8 cellular contexts compared by ENCODE assay signal in the genomic region with DNA sequence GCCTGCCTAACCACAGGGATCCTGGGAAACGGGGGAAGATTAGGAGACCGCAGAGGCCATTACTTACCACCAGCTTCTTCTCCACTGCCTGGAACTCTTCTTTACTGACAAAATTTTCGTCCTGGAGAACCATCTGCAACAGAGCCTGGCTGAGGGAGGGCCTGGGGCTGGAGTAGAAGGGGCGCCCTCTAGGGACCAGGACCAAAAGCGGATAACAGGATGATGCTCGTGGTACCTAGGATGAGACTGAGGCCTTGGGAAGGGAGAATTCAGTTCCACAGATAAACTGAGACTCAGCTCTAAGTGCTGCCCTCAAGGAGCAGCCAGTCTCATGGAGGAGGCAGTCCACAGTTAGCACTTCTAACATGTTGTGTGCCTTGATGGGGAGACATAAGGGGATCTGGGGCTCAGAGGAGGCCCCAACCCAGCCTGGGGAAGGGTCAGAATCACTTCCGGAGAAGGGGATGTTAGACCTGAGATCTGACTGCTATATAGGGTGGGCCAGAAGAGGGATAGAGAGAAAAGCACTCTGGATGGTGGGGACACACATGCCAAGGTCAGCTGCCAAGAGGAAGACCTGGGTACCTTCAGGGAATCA. TPM values are rescaled to one million over a fixed set of nuclear protein-coding genes. Genes with fewer than 3 reads are reported as not detected.
A peak's percentile ranks its signal among the peaks of the same experiment; 100 is the strongest.
DNase-seq lines count a peak whose midpoint lies in the region; ATAC-seq, FAIRE-seq and TF ChIP-seq lines count a peak whose summit lies in the region.

No MANE protein-coding gene starts in this region.

- H3K4me2 ChIP-seq in SK-N-SH: peak overlapping the region; percentile 76

- H4K20me1 ChIP-seq in SK-N-SH (ENCODE audit: insufficient read depth): no peaks in the 10 kb centered on the region

- H3K27me3 ChIP-seq in SK-N-SH (ENCODE audit: insufficient read depth): no peaks in the 10 kb centered on the region

- no peaks in the 10 kb centered on the region for H3K79me2 ChIP-seq in SK-N-SH (ENCODE audit: insufficient read depth)

- peak overlapping the region in 1 of 2 experiments; percentile 94; a peak in 1 of 4 replicates for H3K27ac ChIP-seq in SK-N-SH (ENCODE audit: low read depth in 2 of 2, low read length in 1 of 2)

- ATAC-seq in stimulated activated naive CD8-positive, alpha-beta T cell treated with anti-CD3 and anti-CD28 coated beads, Interleukin-15, Interleukin-2, amounts not matched to agents 100 U/mL and 50 U/mL, for 24 hours: no peak
- ATAC-seq in HG02623 (IDR thresholded peaks at IDR 0.05; ENCODE audit: unreplicated experiment) (no peak), GM18498 (IDR thresholded peaks at IDR 0.05; ENCODE audit: unreplicated experiment) (no peak)

- no peaks in the 10 kb centered on the region for H3K9me2 ChIP-seq in SK-N-SH

- no peak overlapping the region for H3K9ac ChIP-seq in SK-N-SH

- H2AFZ ChIP-seq in SK-N-SH (ENCODE audit: low read depth): no peak overlapping the region

- peak; percentile 29; the same call in 1 of the 2 replicates for TF ChIP-seq CTCF in AG10803 (conservative IDR thresholded peaks at IDR 0.05; ENCODE audit: low read length)
- peak; percentile 55 for TF ChIP-seq CTCF in GM12875 (IDR thresholded peaks at IDR 0.05; ENCODE audit: borderline replicate concordance, insufficient read depth, low read depth, low read length)
- TF ChIP-seq CTCF in SK-N-SH (IDR thresholded peaks at IDR 0.05): peak; percentile 52
- TF ChIP-seq CTCF in fibroblast of villous mesenchyme (IDR thresholded peaks at IDR 0.05; ENCODE audit: insufficient read depth, low read depth, low read length): peak; percentile 51

- WGBS in SK-N-SH (ENCODE audit: low lambda C conversion rate): 84% methylated on average over 7 of the region's 7 CpGs

- peaks cover 8% of the 10 kb centered on the region for H3F3A ChIP-seq in SK-N-SH (replicated peaks; ENCODE audit: insufficient read depth)

- peaks cover 0 to 13% of the 10 kb centered on the region in 2 experiments; a peak in 1 of 4 replicates for H3K4me1 ChIP-seq in SK-N-SH (ENCODE audit: control insufficient read depth in 1 of 2, insufficient read depth in 2 of 2, low read depth in 1 of 2, low read length in 1 of 2)

- TF ChIP-seq RAD21 in SK-N-SH (IDR thresholded peaks at IDR 0.05; ENCODE audit: low read length): peak; percentile 34; the same call in 1 of the 2 replicates

- H3K4me3 ChIP-seq in AG10803 (ENCODE audit: low read length) (no peak overlapping the region), GM12875 (ENCODE audit: low read depth, low read length) (no peak overlapping the region), SK-N-SH (ENCODE audit: low read depth in 2 of 2, low read length in 1 of 2) (no peak overlapping the region), fibroblast of villous mesenchyme (ENCODE audit: low read depth, low read length) (no peak overlapping the region)

- DNase-seq in AG10803 (ENCODE audit: low read depth): no peak
- no peak for DNase-seq in SK-N-SH
- no peak for DNase-seq in fibroblast of villous mesenchyme (ENCODE audit: low read depth)
- DNase-seq in stimulated activated naive CD8-positive, alpha-beta T cell treated with anti-CD3 and anti-CD28 coated beads, Interleukin-15, Interleukin-2, amounts not matched to agents 100 U/mL and 50 U/mL, for 24 hours: peak; percentile 61
- no peak for DNase-seq in GM19239 (ENCODE audit: insufficient read length, low spot score)

- FAIRE-seq in GM19239 (lab: Jason Lieb, UNC): no peak

- no peak for TF ChIP-seq EP300 in SK-N-SH (IDR thresholded peaks at IDR 0.05; ENCODE audit: borderline replicate concordance in 1 of 2, low read depth in 1 of 2, low read length in 1 of 2)

- H3K9me3 ChIP-seq in SK-N-SH: no peaks in the 10 kb centered on the region

- POLR2A ChIA-PET in SK-N-SH (lab: Yijun Ruan, JAX): no interaction called here

- H3K36me3 ChIP-seq in SK-N-SH (replicated peaks in 1 of 2; ENCODE audit: control insufficient read depth in 1 of 2, insufficient read depth in 2 of 2, low read length in 1 of 2): peaks cover 0 to 2% of the 10 kb centered on the region in 2 experiments

- CTCF ChIA-PET in SK-N-SH (lab: Yijun Ruan, JAX): interaction anchor here (0.8 to 3.4 kb wide), 9 partner anchors 9 to 938 kb away, joined by 3 to 29 read pairs (median 5); partner anchors contain the start of genes DNAJC18, MZB1 and PROB1

TF ChIP-seq in SK-N-SH, 30 proteins besides CTCF, POLR2A, EP300 and RAD21:
- TF ChIP-seq RXRA (IDR thresholded peaks at IDR 0.05; ENCODE audit: borderline replicate concordance, low read depth) (no peak), TAF1 (IDR thresholded peaks at IDR 0.05; ENCODE audit: borderline replicate concordance, low read depth, low read length) (no peak), MXI1 (IDR thresholded peaks at IDR 0.05; ENCODE audit: low read depth, low read length) (no peak), GABPA (IDR thresholded peaks at IDR 0.05; ENCODE audit: low read depth) (no peak), FOSL2 (IDR thresholded peaks at IDR 0.05; ENCODE audit: borderline replicate concordance, low read depth) (no peak), GATA2 (CRISPR knock-in tag; IDR thresholded peaks at IDR 0.05) (no peak), NFIC (IDR thresholded peaks at IDR 0.05; ENCODE audit: borderline replicate concordance) (no peak), RCOR1 (IDR thresholded peaks at IDR 0.05; ENCODE audit: low read length) (no peak), TCF12 (IDR thresholded peaks at IDR 0.05) (no peak), MEF2A (IDR thresholded peaks at IDR 0.05; ENCODE audit: borderline replicate concordance, low read depth) (no peak), FOXJ3 (CRISPR knock-in tag; IDR thresholded peaks at IDR 0.05) (no peak), TEAD4 (IDR thresholded peaks at IDR 0.05; ENCODE audit: borderline replicate concordance, insufficient read depth) (no peak), NRF1 (IDR thresholded peaks at IDR 0.05; ENCODE audit: low read depth, low read length) (no peak)
- TF ChIP-seq, protein P1, sequence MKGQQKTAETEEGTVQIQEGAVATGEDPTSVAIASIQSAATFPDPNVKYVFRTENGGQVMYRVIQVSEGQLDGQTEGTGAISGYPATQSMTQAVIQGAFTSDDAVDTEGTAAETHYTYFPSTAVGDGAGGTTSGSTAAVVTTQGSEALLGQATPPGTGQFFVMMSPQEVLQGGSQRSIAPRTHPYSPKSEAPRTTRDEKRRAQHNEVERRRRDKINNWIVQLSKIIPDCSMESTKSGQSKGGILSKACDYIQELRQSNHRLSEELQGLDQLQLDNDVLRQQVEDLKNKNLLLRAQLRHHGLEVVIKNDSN (IDR thresholded peaks at IDR 0.05; ENCODE audit: borderline replicate concordance, low read depth): no peak
- TF ChIP-seq, protein P2, sequence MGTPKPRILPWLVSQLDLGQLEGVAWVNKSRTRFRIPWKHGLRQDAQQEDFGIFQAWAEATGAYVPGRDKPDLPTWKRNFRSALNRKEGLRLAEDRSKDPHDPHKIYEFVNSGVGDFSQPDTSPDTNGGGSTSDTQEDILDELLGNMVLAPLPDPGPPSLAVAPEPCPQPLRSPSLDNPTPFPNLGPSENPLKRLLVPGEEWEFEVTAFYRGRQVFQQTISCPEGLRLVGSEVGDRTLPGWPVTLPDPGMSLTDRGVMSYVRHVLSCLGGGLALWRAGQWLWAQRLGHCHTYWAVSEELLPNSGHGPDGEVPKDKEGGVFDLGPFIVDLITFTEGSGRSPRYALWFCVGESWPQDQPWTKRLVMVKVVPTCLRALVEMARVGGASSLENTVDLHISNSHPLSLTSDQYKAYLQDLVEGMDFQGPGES (IDR thresholded peaks at IDR 0.05; ENCODE audit: low read depth, low read length): no peak
- TF ChIP-seq, protein P3, sequence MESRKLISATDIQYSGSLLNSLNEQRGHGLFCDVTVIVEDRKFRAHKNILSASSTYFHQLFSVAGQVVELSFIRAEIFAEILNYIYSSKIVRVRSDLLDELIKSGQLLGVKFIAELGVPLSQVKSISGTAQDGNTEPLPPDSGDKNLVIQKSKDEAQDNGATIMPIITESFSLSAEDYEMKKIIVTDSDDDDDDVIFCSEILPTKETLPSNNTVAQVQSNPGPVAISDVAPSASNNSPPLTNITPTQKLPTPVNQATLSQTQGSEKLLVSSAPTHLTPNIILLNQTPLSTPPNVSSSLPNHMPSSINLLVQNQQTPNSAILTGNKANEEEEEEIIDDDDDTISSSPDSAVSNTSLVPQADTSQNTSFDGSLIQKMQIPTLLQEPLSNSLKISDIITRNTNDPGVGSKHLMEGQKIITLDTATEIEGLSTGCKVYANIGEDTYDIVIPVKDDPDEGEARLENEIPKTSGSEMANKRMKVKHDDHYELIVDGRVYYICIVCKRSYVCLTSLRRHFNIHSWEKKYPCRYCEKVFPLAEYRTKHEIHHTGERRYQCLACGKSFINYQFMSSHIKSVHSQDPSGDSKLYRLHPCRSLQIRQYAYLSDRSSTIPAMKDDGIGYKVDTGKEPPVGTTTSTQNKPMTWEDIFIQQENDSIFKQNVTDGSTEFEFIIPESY (IDR thresholded peaks at IDR 0.05; ENCODE audit: borderline replicate concordance, low read depth): no peak

RNA-seq across cellular contexts. Expression of gene SPATA24, which starts 1.2 kb away (rescaled TPM):
- polyA plus RNA-seq in SK-N-SH (2012; rRNA removed): 7.6 and 10.8 TPM in 2 replicates
- polyA plus RNA-seq in SK-N-SH (2012; cell fraction: cytosol; rRNA removed): 8.6 and 11.1 TPM in 2 replicates
- polyA plus RNA-seq in SK-N-SH (2012; cell fraction: nucleus; rRNA removed): 11.5 and 13.5 TPM in 2 replicates
- 3.9 and 5.2 TPM in 2 replicates for total RNA-seq in fibroblast of villous mesenchyme

RNA-seq across cellular contexts. Expression of gene PROB1, which starts 7.8 kb away (rescaled TPM):
- polyA plus RNA-seq in SK-N-SH (2012; rRNA removed): 0.44 and 0.62 TPM in 2 replicates
- polyA plus RNA-seq in SK-N-SH (2012; cell fraction: cytosol; rRNA removed): 0.22 and 0.30 TPM in 2 replicates
- polyA plus RNA-seq in SK-N-SH (2012; cell fraction: nucleus; rRNA removed): 3.4 and 3.7 TPM in 2 replicates
- 3.9 and 4.3 TPM in 2 replicates for total RNA-seq in fibroblast of villous mesenchyme

RNA-seq across cellular contexts. Expression of gene MZB1, which starts 12.9 kb away (rescaled TPM):
- polyA plus RNA-seq in SK-N-SH (2012; rRNA removed): 0.06 TPM in 1 of 2 replicates, not detected in the other
- not detected in 2 replicates for polyA plus RNA-seq in SK-N-SH (2012; cell fraction: cytosol; rRNA removed)
- polyA plus RNA-seq in SK-N-SH (2012; cell fraction: nucleus; rRNA removed): 0.10 and 0.16 TPM in 2 replicates
- under 0.01 and 0.43 TPM in 2 replicates for total RNA-seq in fibroblast of villous mesenchyme

RNA-seq across cellular contexts. Expression of gene SLC23A1, which starts 19.6 kb away (rescaled TPM):
- not detected in 2 replicates for polyA plus RNA-seq in SK-N-SH (2012; rRNA removed)
- 0.01 TPM in 1 of 2 replicates, not detected in the other for polyA plus RNA-seq in SK-N-SH (2012; cell fraction: cytosol; rRNA removed)
- 0.05 TPM in 1 of 2 replicates, not detected in the other for polyA plus RNA-seq in SK-N-SH (2012; cell fraction: nucleus; rRNA removed)
- not detected in 2 replicates for total RNA-seq in fibroblast of villous mesenchyme

RNA-seq across cellular contexts. Expression of gene DNAJC18, which starts 36.7 kb away (rescaled TPM):
- 7.4 and 10.3 TPM in 2 replicates for polyA plus RNA-seq in SK-N-SH (2012; rRNA removed)
- polyA plus RNA-seq in SK-N-SH (2012; cell fraction: cytosol; rRNA removed): 10.7 and 14.5 TPM in 2 replicates
- 3.1 and 7.3 TPM in 2 replicates for polyA plus RNA-seq in SK-N-SH (2012; cell fraction: nucleus; rRNA removed)
- total RNA-seq in fibroblast of villous mesenchyme: 8.1 and 16.4 TPM in 2 replicates
